Comparison of ENCODE assay signal across 8 cellular contexts in genomic region chr6:157099912-157100593, GRCh38.
DNase-seq lines count a peak whose midpoint lies in the region; ATAC-seq, FAIRE-seq and TF ChIP-seq lines count a peak whose summit lies in the region.

No MANE protein-coding gene starts in this region.

- H2AFZ ChIP-seq in MM.1S (ENCODE audit: low read length): no peak overlapping the region

- peak; percentile 97 for FAIRE-seq in GM12892 (lab: Jason Lieb, UNC)

- no peak overlapping the region for H3K4me3 ChIP-seq in MM.1S (ENCODE audit: low read length)

- H3K27me3 Mint-ChIP-seq in dendritic cell treated with granulocyte-macrophage colony-stimulating factor and Interleukin-4, amounts not matched to agents 40 ng/mL and 50 ng/mL, for 4 days: no peaks in the 10 kb centered on the region
- H3K27me3 Mint-ChIP-seq in stimulated activated memory B cell treated with anti-CD40 and anti-IgM and Interleukin-4, amounts not matched to agents 10 μg/mL and 1 μg/mL and 100 μg/mL, for 72 hours: no peaks in the 10 kb centered on the region

- TF ChIP-seq POLR2A in GM12892 (IDR thresholded peaks at IDR 0.05; ENCODE audit: low read depth, low read length): no peak

- no peak overlapping the region for H3K4me3 Mint-ChIP-seq in dendritic cell treated with granulocyte-macrophage colony-stimulating factor and Interleukin-4, amounts not matched to agents 40 ng/mL and 50 ng/mL, for 4 days
- no peak overlapping the region for H3K4me3 Mint-ChIP-seq in stimulated activated memory B cell treated with anti-CD40 and anti-IgM and Interleukin-4, amounts not matched to agents 10 μg/mL and 1 μg/mL and 100 μg/mL, for 72 hours

- intact Hi-C loops in dendritic cell treated with granulocyte-macrophage colony-stimulating factor and Interleukin-4, amounts not matched to agents 40 ng/mL and 50 ng/mL, for 4 days (cut with micrococcal nuclease): loop anchor here (10.0 kb wide), 1 partner anchor 55 kb away; no protein-coding TSS in a partner anchor

- H3K36me3 ChIP-seq in MM.1S (replicated peaks; ENCODE audit: insufficient read depth, low read length): no peaks in the 10 kb centered on the region

- no peaks in the 10 kb centered on the region for H3K4me1 ChIP-seq in MM.1S (ENCODE audit: low read length)

- no peaks in the 10 kb centered on the region for H3K9me3 Mint-ChIP-seq in dendritic cell treated with granulocyte-macrophage colony-stimulating factor and Interleukin-4, amounts not matched to agents 40 ng/mL and 50 ng/mL, for 4 days
- H3K9me3 Mint-ChIP-seq in stimulated activated memory B cell treated with anti-CD40 and anti-IgM and Interleukin-4, amounts not matched to agents 10 μg/mL and 1 μg/mL and 100 μg/mL, for 72 hours: no peaks in the 10 kb centered on the region

- peaks cover 77% of the 10 kb centered on the region for H3K4me1 Mint-ChIP-seq in dendritic cell treated with granulocyte-macrophage colony-stimulating factor and Interleukin-4, amounts not matched to agents 40 ng/mL and 50 ng/mL, for 4 days (ENCODE audit: low read depth)
- peaks cover 54% of the 10 kb centered on the region for H3K4me1 Mint-ChIP-seq in stimulated activated memory B cell treated with anti-CD40 and anti-IgM and Interleukin-4, amounts not matched to agents 10 μg/mL and 1 μg/mL and 100 μg/mL, for 72 hours

- no peak for TF ChIP-seq CTCF in MM.1S (IDR thresholded peaks at IDR 0.05; ENCODE audit: low read length)

- H3F3A ChIP-seq in MM.1S (ENCODE audit: insufficient read depth, low read length): no peaks in the 10 kb centered on the region

- H3K9ac ChIP-seq in MM.1S (ENCODE audit: low read length): no peak overlapping the region

- no peaks in the 10 kb centered on the region for H3K9me2 ChIP-seq in MM.1S (replicated peaks; ENCODE audit: insufficient read depth, low read length)

- peak; percentile 97 for ATAC-seq in HG02571 (IDR thresholded peaks at IDR 0.05; ENCODE audit: unreplicated experiment)
- ATAC-seq in stimulated activated memory B cell treated with anti-CD40 and anti-IgM and Interleukin-4, amounts not matched to agents 10 μg/mL and 1 μg/mL and 100 μg/mL, for 72 hours: peak; percentile 99

- H3K27ac ChIP-seq in MM.1S (ENCODE audit: low read length): no peak overlapping the region

- H3K4me2 ChIP-seq in MM.1S (ENCODE audit: low read depth, low read length): no peak overlapping the region

- H3K27ac Mint-ChIP-seq in dendritic cell treated with granulocyte-macrophage colony-stimulating factor and Interleukin-4, amounts not matched to agents 40 ng/mL and 50 ng/mL, for 4 days: peak overlapping the region; percentile 68
- peak overlapping the region; percentile 53 for H3K27ac Mint-ChIP-seq in stimulated activated memory B cell treated with anti-CD40 and anti-IgM and Interleukin-4, amounts not matched to agents 10 μg/mL and 1 μg/mL and 100 μg/mL, for 72 hours

- H3K27me3 ChIP-seq in MM.1S (replicated peaks; ENCODE audit: insufficient read depth, low read length): no peaks in the 10 kb centered on the region

- H3K79me2 ChIP-seq in MM.1S (ENCODE audit: low read length): no peaks in the 10 kb centered on the region

- DNase-seq in GM12892 (ENCODE audit: insufficient read length) (peak; percentile 27), SW480 (ENCODE audit: low spot score) (peak; percentile 8), NCI-H510A treated with DMSO at 0.1 percent for 48 hours (lab: John Stamatoyannopoulos, UW) (no peak), MM.1S (no peak), NCI-H187 treated with DMSO at 0.1 percent for 48 hours (lab: John Stamatoyannopoulos, UW) (no peak)

- peaks cover 25% of the 10 kb centered on the region for H3K36me3 Mint-ChIP-seq in dendritic cell treated with granulocyte-macrophage colony-stimulating factor and Interleukin-4, amounts not matched to agents 40 ng/mL and 50 ng/mL, for 4 days (ENCODE audit: low read depth)
- peaks cover 29% of the 10 kb centered on the region for H3K36me3 Mint-ChIP-seq in stimulated activated memory B cell treated with anti-CD40 and anti-IgM and Interleukin-4, amounts not matched to agents 10 μg/mL and 1 μg/mL and 100 μg/mL, for 72 hours

- H4K20me1 ChIP-seq in MM.1S (ENCODE audit: insufficient read depth, low read length): no peaks in the 10 kb centered on the region

- no peaks in the 10 kb centered on the region for H3K9me3 ChIP-seq in MM.1S (replicated peaks; ENCODE audit: insufficient read depth, low read length)

Comparison
In these comparisons a context has a peak if more than half of its experiments do, and no peak if none do; other contexts are left out.
1. DNase-seq: peak in GM12892 (single experiment) and SW480 (single experiment); none in NCI-H510A treated with DMSO at 0.1 percent for 48 hours (single experiment), MM.1S (single experiment) and NCI-H187 treated with DMSO at 0.1 percent for 48 hours (single experiment).